Comparison of ENCODE assay signal across 22 cellular contexts in the genomic region with DNA sequence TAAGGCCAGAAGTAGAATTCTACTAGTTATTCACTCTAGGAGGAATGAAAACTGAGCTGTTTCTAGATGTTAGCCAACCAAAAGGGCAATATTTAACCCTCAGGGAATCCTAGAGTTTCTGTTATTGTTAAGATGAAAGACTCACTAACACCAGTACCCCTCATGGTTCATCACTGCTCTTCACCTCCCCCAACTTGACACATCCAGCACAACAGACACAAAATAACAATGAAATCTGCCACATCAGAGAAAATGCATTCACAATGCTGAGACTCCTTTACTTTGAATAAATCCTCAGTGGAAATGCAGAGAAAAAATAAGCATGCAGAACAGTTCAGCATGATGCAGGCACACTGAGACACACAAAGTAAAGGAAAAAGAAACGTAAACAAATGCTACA.
"Had no signal": no experiment of that assay in that cellular context is flagged by ENCODE, and none has a peak within 500 bp of the region (broad histone marks: within the 10 kb centered on the region; RNA-seq: fewer than 3 reads in every experiment).

No MANE protein-coding gene starts in this region.

- H3K27me3 ChIP-seq: gastrocnemius medialis, neutrophil, ovary, tibial artery had no signal

- DNase-seq: activated CD4-positive, alpha-beta memory T cell treated with anti-CD3 and anti-CD28 coated beads for 36 hours; activated CD4-positive, alpha-beta T cell treated with anti-CD3 and anti-CD28 coated beads for 48 hours; activated effector memory CD4-positive, alpha-beta T cell treated with anti-CD3 and anti-CD28 coated beads, Interleukin-2, amount 50 U/mL, for 16 hours; activated naive CD4-positive, alpha-beta T cell treated with anti-CD3 and anti-CD28 coated beads, Interleukin-2, amount 50 U/mL, for 16 hours; activated naive CD8-positive, alpha-beta T cell treated with anti-CD3 and anti-CD28 coated beads, Interleukin-2, amount 50 U/mL, for 24 hours; activated T-cell treated with anti-CD3 and anti-CD28 coated beads, Interleukin-2, amount 50 U/mL, for 72 hours; effector CD8-positive, alpha-beta T cell; gastrocnemius medialis; hypothalamus; islet precursor cell; left cardiac atrium; naive B cell; ovary; right cardiac atrium; stimulated activated CD4-positive, alpha-beta T cell treated with anti-CD3 and anti-CD28 coated beads, Interleukin-12 subunit alpha, Interleukin-12 subunit beta, amount 100 ng/mL, for 4 hours; stimulated activated CD4-positive, alpha-beta T cell treated with anti-CD3 and anti-CD28 coated beads, Interleukin-1b, Interleukin-23, amount 100 ng/mL, for 48 hours; stimulated activated naive CD8-positive, alpha-beta T cell treated with anti-CD3 and anti-CD28 coated beads, Interleukin-15, amount 100 ng/mL, for 72 hours; SW 1271; T-helper 17 cell; tibial artery had no signal

- H3K27ac ChIP-seq: neutrophil, ovary, prostate gland, tibial artery had no signal

- ATAC-seq: activated naive CD8-positive, alpha-beta T cell treated with anti-CD3 and anti-CD28 coated beads, Interleukin-2, amount 50 U/mL, for 24 hours; activated T-cell treated with anti-CD3 and anti-CD28 coated beads, Interleukin-2, amount 50 U/mL, for 72 hours; gastrocnemius medialis; left cardiac atrium; right cardiac atrium; stimulated activated naive CD8-positive, alpha-beta T cell treated with anti-CD3 and anti-CD28 coated beads, Interleukin-15, amount 100 ng/mL, for 72 hours; T-helper 17 cell had no signal

- H3K36me3 ChIP-seq: neutrophil, ovary, prostate gland, tibial artery had no signal

- H3K4me1 ChIP-seq: gastrocnemius medialis, prostate gland, tibial artery had no signal

- H3K4me3 ChIP-seq: gastrocnemius medialis, ovary, prostate gland, tibial artery had no signal

- H3K9me3 ChIP-seq: gastrocnemius medialis, neutrophil, ovary, prostate gland, tibial artery had no signal
